Comparison of ENCODE assay signal across 28 cellular contexts in the genomic region with DNA sequence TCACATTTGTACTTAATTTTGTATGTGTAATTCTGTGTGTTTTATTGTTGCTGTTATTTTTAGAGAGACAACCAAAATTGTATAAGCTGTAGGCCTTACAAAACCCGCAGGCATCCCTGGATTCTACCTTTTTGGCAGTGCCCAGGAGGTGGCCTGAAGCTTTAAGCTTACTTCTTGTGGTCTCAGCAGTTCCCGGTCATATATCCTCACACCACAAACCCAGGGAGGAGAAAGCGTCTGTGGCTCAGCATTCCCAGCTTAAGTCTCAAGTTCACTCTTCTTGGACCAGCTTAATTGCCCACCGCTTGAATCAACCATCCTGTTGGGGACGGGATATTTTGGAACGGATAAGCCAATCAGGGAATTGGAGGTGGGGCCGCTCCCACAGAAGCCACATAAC. TPM values are rescaled to one million over a fixed set of nuclear protein-coding genes. Genes with fewer than 3 reads are reported as not detected.
"Had no signal": no experiment of that assay in that cellular context is flagged by ENCODE, and none has a peak within 500 bp of the region (broad histone marks: within the 10 kb centered on the region; RNA-seq: fewer than 3 reads in every experiment).

No MANE protein-coding gene starts in this region.

- H3K4me2 ChIP-seq: hepatocyte had no signal

- H3K27ac Mint-ChIP-seq: natural killer cell; stimulated activated effector memory CD8-positive, alpha-beta T cell treated with anti-CD3 and anti-CD28 coated beads, Interleukin-12 subunit alpha, Interleukin-12 subunit beta, amount 100 ng/mL, for 72 hours had no signal

- H3K9me3 Mint-ChIP-seq: natural killer cell; stimulated activated effector memory CD8-positive, alpha-beta T cell treated with anti-CD3 and anti-CD28 coated beads, Interleukin-12 subunit alpha, Interleukin-12 subunit beta, amount 100 ng/mL, for 72 hours had no signal

- H3K4me3 ChIP-seq: dorsolateral prefrontal cortex, gastroesophageal sphincter, heart left ventricle, hepatocyte, left lung, prostate gland, right atrium auricular region, stomach, thyroid gland had no signal

- DNase-seq: dorsolateral prefrontal cortex; effector CD4-positive, alpha-beta T cell; foreskin fibroblast; heart left ventricle; left cardiac atrium; left lung; mesenchymal stem cell; midbrain; natural killer cell; nucleus accumbens; stimulated activated CD4-positive, alpha-beta T cell treated with anti-CD3 and anti-CD28 coated beads, Interleukin-2, amount 100 ng/mL, for 24 hours; stimulated activated CD4-positive, alpha-beta T cell treated with anti-CD3 and anti-CD28 coated beads, Interleukin-4, amount 100 ng/mL, for 24 hours; stimulated activated naive CD4-positive, alpha-beta T cell treated with Interleukin-2 at 50 U/mL for 16 hours; stomach; thyroid gland; trophoblast cell had no signal

- FAIRE-seq: colon, islet of Langerhans had no signal

- H3K4me3 Mint-ChIP-seq: natural killer cell; stimulated activated effector memory CD8-positive, alpha-beta T cell treated with anti-CD3 and anti-CD28 coated beads, Interleukin-12 subunit alpha, Interleukin-12 subunit beta, amount 100 ng/mL, for 72 hours had no signal

- H3K9me3 ChIP-seq: gastroesophageal sphincter, heart left ventricle, left lung, prostate gland, right atrium auricular region, stomach, thyroid gland had no signal

- H3K36me3 Mint-ChIP-seq: natural killer cell; stimulated activated effector memory CD8-positive, alpha-beta T cell treated with anti-CD3 and anti-CD28 coated beads, Interleukin-12 subunit alpha, Interleukin-12 subunit beta, amount 100 ng/mL, for 72 hours had no signal

- H3K36me3 ChIP-seq: gastroesophageal sphincter, heart left ventricle, left lung, prostate gland, right atrium auricular region, stomach, thyroid gland had no signal

- H3K27ac ChIP-seq: dorsolateral prefrontal cortex, gastroesophageal sphincter, heart left ventricle, hepatocyte, left lung, prostate gland, right atrium auricular region, stomach, thyroid gland had no signal

- H3K4me1 ChIP-seq: prostate gland, right atrium auricular region, thyroid gland had no signal

- H3K4me1 Mint-ChIP-seq: natural killer cell; stimulated activated effector memory CD8-positive, alpha-beta T cell treated with anti-CD3 and anti-CD28 coated beads, Interleukin-12 subunit alpha, Interleukin-12 subunit beta, amount 100 ng/mL, for 72 hours had no signal

- H3K27me3 ChIP-seq: gastroesophageal sphincter, heart left ventricle, hepatocyte, left lung, right atrium auricular region, stomach, thyroid gland had no signal

- H3K79me2 ChIP-seq: hepatocyte had no signal

- H2AFZ ChIP-seq: hepatocyte had no signal

RNA-seq across cellular contexts. Expression of gene C2CD4A, which starts 36.7 kb away (rescaled TPM):
- total RNA-seq: heart left ventricle, left cardiac atrium, natural killer cell, osteocyte, sciatic nerve, skeletal muscle tissue, subcutaneous adipose tissue, temporal lobe had no signal
